Comparison of ENCODE assay signal across 27 cellular contexts in the genomic region with DNA sequence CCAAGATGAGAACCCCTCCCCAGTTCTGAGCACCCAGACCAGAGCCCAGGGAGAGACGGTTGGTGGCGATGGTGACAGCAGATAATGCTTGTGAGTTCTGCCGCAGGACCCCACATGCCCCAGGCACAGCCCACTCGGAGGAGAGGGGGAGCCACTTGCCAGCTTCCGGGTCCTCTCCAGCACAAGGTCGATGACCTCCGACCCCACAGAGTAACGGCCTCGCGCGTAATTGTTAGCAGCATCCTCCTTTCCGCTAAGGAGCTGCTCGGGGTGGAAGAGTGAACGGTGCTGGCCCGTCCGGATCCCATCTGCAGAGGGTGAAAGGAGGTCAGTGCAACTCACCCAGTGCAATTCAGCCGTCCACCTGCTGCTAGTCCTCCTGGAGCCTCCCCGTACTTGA. TPM values are rescaled to one million over a fixed set of nuclear protein-coding genes. Genes with fewer than 3 reads are reported as not detected.
DNase-seq lines count a peak whose midpoint lies in the region; ATAC-seq and TF ChIP-seq lines count a peak whose summit lies in the region.
"Had no signal": no experiment of that assay in that cellular context is flagged by ENCODE, and none has a peak within 500 bp of the region (broad histone marks: within the 10 kb centered on the region; RNA-seq: fewer than 3 reads in every experiment).

No MANE protein-coding gene starts in this region.

- peaks cover 0 to 6% (median 0%) of the 10 kb centered on the region in 4 donors for H3K36me3 ChIP-seq in esophagus muscularis mucosa
- H3K36me3 ChIP-seq in osteoblast (ENCODE audit: insufficient read depth, low read length) = no peaks in the 10 kb centered on the region
- H3K36me3 ChIP-seq in spleen = no peaks in the 10 kb centered on the region
- no peaks in the 10 kb centered on the region for H3K36me3 ChIP-seq in adrenal gland (replicated peaks in 1 of 2)
- H3K36me3 ChIP-seq: BE2C, BLaER1 had no signal

- no peaks in the 10 kb centered on the region for H3K79me2 ChIP-seq in osteoblast (ENCODE audit: insufficient read depth, low read length)

- intact Hi-C loops in esophagus muscularis mucosa (cut with DNase I) = no loop called here
- intact Hi-C loops in spleen (cut with DNase I; ENCODE audit: low total_unique reads) = no loop called here
- intact Hi-C loops in adrenal gland (cut with DNase I) = no loop called here

- no peak overlapping the region for H3K4me2 ChIP-seq in osteoblast (ENCODE audit: insufficient read depth, low read length)
- H3K4me2 ChIP-seq: BLaER1 had no signal

- H2AFZ ChIP-seq in osteoblast (ENCODE audit: low read length) = no peak overlapping the region

- H3K4me3 ChIP-seq in esophagus muscularis mucosa (no peak overlapping the region), osteoblast (ENCODE audit: insufficient read depth, low read length) (no peak overlapping the region), spleen (no peak overlapping the region), adrenal gland (no peak overlapping the region)
- H3K4me3 ChIP-seq: BLaER1, GM12878 had no signal

- H3K27me3 ChIP-seq in esophagus muscularis mucosa (no peaks in the 10 kb centered on the region), osteoblast (ENCODE audit: insufficient read depth, low read length) (peaks cover 7% of the 10 kb centered on the region), spleen (replicated peaks in 1 of 7) (peaks cover 0 to 8% (median 0%) of the 10 kb centered on the region in 7 donors), adrenal gland (no peaks in the 10 kb centered on the region)
- H3K27me3 ChIP-seq: BE2C, BLaER1 had no signal

- no peak for TF ChIP-seq CTCF in esophagus muscularis mucosa (IDR thresholded peaks at IDR 0.05)
- no peak for TF ChIP-seq CTCF in osteoblast (IDR thresholded peaks at IDR 0.05; ENCODE audit: extremely low read depth, low read depth, low read length)
- TF ChIP-seq CTCF in spleen (IDR thresholded peaks at IDR 0.05 in 8 of 11, conservative IDR thresholded peaks at IDR 0.05 in 3 of 11) = no peak
- no peak for TF ChIP-seq CTCF in adrenal gland (IDR thresholded peaks at IDR 0.05)

- DNase-seq in esophagus muscularis mucosa (ENCODE audit: extremely low spot score) = peak; percentile 75
- DNase-seq in osteoblast (ENCODE audit: insufficient read length, low spot score, missing footprints) = peak; percentile 47
- peak; percentile 47 for DNase-seq in spleen
- no peak for DNase-seq in adrenal gland
- DNase-seq in left lobe of liver (ENCODE audit: low spot score) = no peak
- DNase-seq: 8988T; ACHN; BE2C; C1 segment of cervical spinal cord; CD4-positive, alpha-beta memory T cell; CD4-positive, CD25-positive, alpha-beta regulatory T cell; CD8-positive, alpha-beta memory T cell; COR-L47; DMS 273 treated with DMSO at 0.1 percent for 48 hours; DMS153; DMS53; DMS79; DND-41; EL; GDM1 had no signal

- H3K27ac ChIP-seq in esophagus muscularis mucosa (replicated peaks in 1 of 4) (no peak overlapping the region), osteoblast (ENCODE audit: low read depth, low read length) (no peak overlapping the region), spleen (no peak overlapping the region), adrenal gland (no peak overlapping the region)
- H3K27ac ChIP-seq: BLaER1 had no signal

- no peak for ATAC-seq in left lobe of liver
- ATAC-seq: GM12878 had no signal

- 89% methylated on average over 18 of the region's 18 CpGs for WGBS in esophagus muscularis mucosa
- WGBS in spleen, 5 donors = 82 to 92% (median 90%) methylated on average over 8 to 18 of the region's 18 CpGs
- 86 to 90% (median 87%) methylated on average over 9 to 18 of the region's 18 CpGs for WGBS in adrenal gland, 4 donors

- H4K20me1 ChIP-seq in osteoblast (ENCODE audit: insufficient read depth, low read length) = no peaks in the 10 kb centered on the region
- H4K20me1 ChIP-seq: BLaER1 had no signal

- H3K4me1 ChIP-seq in esophagus muscularis mucosa (no peaks in the 10 kb centered on the region), osteoblast (ENCODE audit: insufficient read depth, low read length) (no peaks in the 10 kb centered on the region), spleen (no peaks in the 10 kb centered on the region), adrenal gland (replicated peaks in 1 of 2) (no peaks in the 10 kb centered on the region)
- H3K4me1 ChIP-seq: BE2C, BLaER1 had no signal

- peaks cover 0 to 19% (median 16%) of the 10 kb centered on the region in 4 donors for H3K9me3 ChIP-seq in esophagus muscularis mucosa
- H3K9me3 ChIP-seq in osteoblast (ENCODE audit: low read depth, low read length) = peaks cover 4% of the 10 kb centered on the region
- peaks cover 13 to 26% (median 21%) of the 10 kb centered on the region in 8 donors for H3K9me3 ChIP-seq in spleen
- H3K9me3 ChIP-seq in adrenal gland (replicated peaks in 1 of 3) = peaks cover 0 to 12% (median 9%) of the 10 kb centered on the region in 3 donors
- H3K9me3 ChIP-seq: BE2C had no signal

- no peak for TF ChIP-seq POLR2A in esophagus muscularis mucosa (IDR thresholded peaks at IDR 0.05; ENCODE audit: low read depth)
- no peak for TF ChIP-seq POLR2A in spleen (IDR thresholded peaks at IDR 0.05)
- no peak for TF ChIP-seq POLR2A in adrenal gland (IDR thresholded peaks at IDR 0.05)

- no peak for TF ChIP-seq EP300 in esophagus muscularis mucosa (IDR thresholded peaks at IDR 0.05)

RNA-seq across cellular contexts. Expression of a gene that starts 9.5 kb away (rescaled TPM):
- under 1 TPM in 3 of 4 donors, not detected in 1; 0.34 to 0.66 (median 0.52) TPM for total RNA-seq in esophagus muscularis mucosa
- not detected in 2 replicates for total RNA-seq in osteoblast
- not detected for total RNA-seq in spleen
- polyA plus RNA-seq in spleen = not detected
- total RNA-seq in adrenal gland = not detected
- not detected for polyA plus RNA-seq in adrenal gland
- not detected for total RNA-seq in left lobe of liver
- total RNA-seq: CD4-positive, alpha-beta memory T cell; CD4-positive, CD25-positive, alpha-beta regulatory T cell; CD8-positive, alpha-beta memory T cell; G401; GM12878 had no signal
- polyA plus RNA-seq: AG04450; CD14-positive monocyte; CD4-positive, alpha-beta memory T cell; CD8-positive, alpha-beta memory T cell had no signal

RNA-seq across cellular contexts. Expression of a gene that starts 17.2 kb away (rescaled TPM):
- 100 to 1,000 TPM; 272 to 430 (median 363) TPM for total RNA-seq in esophagus muscularis mucosa
- 51.0 and 74.0 TPM in 2 replicates for total RNA-seq in osteoblast
- 10 to 100 TPM in 6 of 7 donors, 1 to 10 TPM in 1; 4.6 to 19.5 (median 14.7) TPM for total RNA-seq in spleen
- polyA plus RNA-seq in spleen = 1 to 10 TPM; 6.1 to 8.2 (median 6.9) TPM
- total RNA-seq in adrenal gland = 10 to 100 TPM; 13.3 to 26.2 (median 22.1) TPM
- 10 to 100 TPM in 2 of 3 donors, 1 to 10 TPM in 1; 8.7 to 14.1 (median 12.4) TPM for polyA plus RNA-seq in adrenal gland
- 58.9 TPM for total RNA-seq in left lobe of liver

RNA-seq across cellular contexts. Expression of a gene that starts 30.4 kb away (rescaled TPM):
- not detected for total RNA-seq in esophagus muscularis mucosa
- total RNA-seq in osteoblast = not detected in 2 replicates
- not detected for total RNA-seq in spleen
- not detected for polyA plus RNA-seq in spleen
- total RNA-seq in adrenal gland = under 1 TPM in 1 of 8 donors, not detected in 7; 0.55 TPM
- polyA plus RNA-seq in adrenal gland = 1 to 10 TPM in 1 of 3 donors, under 1 TPM in 2; 0.20 to 1.0 (median 0.20) TPM
- total RNA-seq in left lobe of liver = not detected
- total RNA-seq: A673; CD4-positive, alpha-beta memory T cell; CD4-positive, CD25-positive, alpha-beta regulatory T cell; CD8-positive, alpha-beta memory T cell; Daoy; G401; GM12878 had no signal
- polyA plus RNA-seq: AG04450; CD14-positive monocyte; CD4-positive, alpha-beta memory T cell; CD4-positive, CD25-positive, alpha-beta regulatory T cell; CD8-positive, alpha-beta memory T cell; GM12878 had no signal

Comparison
In these comparisons a context has a peak if more than half of its experiments do, and no peak if none do; other contexts are left out.
1. DNase-seq: peak in esophagus muscularis mucosa (single experiment), osteoblast (single experiment) and spleen (single experiment); none in adrenal gland (0 of 7) and left lobe of liver (single experiment).